Comparison of ENCODE assay signal across 1 cellular context in genomic region chr16:88543230-88543813, GRCh38.
TF ChIP-seq lines count a peak whose summit lies in the region.

No MANE protein-coding gene starts in this region.

TF ChIP-seq in K562, 482 proteins besides CTCF, POLR2A, EP300 and RAD21 (continued from another document):
- TF ChIP-seq KDM2B (CRISPR knock-in tag; IDR thresholded peaks at IDR 0.05) (no peak), KLF16 (IDR thresholded peaks at IDR 0.05) (no peak), HNRNPK (IDR thresholded peaks at IDR 0.05; ENCODE audit: low read depth, low read length, poor library complexity, severe bottlenecking) (no peak), E2F8 (IDR thresholded peaks at IDR 0.05; ENCODE audit: low read depth, partially characterized antibody) (no peak), NFATC3 (IDR thresholded peaks at IDR 0.05) (0 out of 2 replicates have a peak, but pooled peaks have one; percentile 45), ZNF3 (CRISPR knock-in tag; IDR thresholded peaks at IDR 0.05) (no peak), HLTF (IDR thresholded peaks at IDR 0.05) (0 out of 2 replicates have a peak, but pooled peaks have one; percentile 23), SP2 (IDR thresholded peaks at IDR 0.05; ENCODE audit: extremely low read depth, low read depth, low read length, poor library complexity, severe bottlenecking) (no peak), KDM1A (IDR thresholded peaks at IDR 0.05) (0 out of 4 replicates have a peak, but pooled peaks have one; percentile 9 to 31), ZNF740 (CRISPR knock-in tag; IDR thresholded peaks at IDR 0.05) (no peak), ZNF740 (tag; IDR thresholded peaks at IDR 0.05) (no peak), AFF1 (IDR thresholded peaks at IDR 0.05; ENCODE audit: low read depth in 1 of 2, partially characterized antibody in 2 of 2) (peak in 1 of 2 experiments; percentile 46), BRD9 (IDR thresholded peaks at IDR 0.05; ENCODE audit: low read depth, partially characterized antibody) (no peak), NFE2L1 (tag; IDR thresholded peaks at IDR 0.05; ENCODE audit: borderline replicate concordance, low read depth) (no peak), CTBP1 (IDR thresholded peaks at IDR 0.05; ENCODE audit: borderline replicate concordance) (0 out of 2 replicates have a peak, but pooled peaks have one; percentile 6), POLR2H (tag; IDR thresholded peaks at IDR 0.05; ENCODE audit: low read depth) (no peak), SNRNP70 (optimal IDR thresholded peaks at IDR 0.05; ENCODE audit: low read depth, low read length) (no peak), RFX7 (CRISPR knock-in tag; IDR thresholded peaks at IDR 0.05) (no peak), HEY1 (CRISPR knock-in tag; IDR thresholded peaks at IDR 0.05; ENCODE audit: borderline replicate concordance) (no peak), ARID4B (CRISPR knock-in tag; IDR thresholded peaks at IDR 0.05) (no peak), LCOR (CRISPR knock-in tag; IDR thresholded peaks at IDR 0.05) (no peak), SMAD4 (CRISPR knock-in tag; conservative IDR thresholded peaks at IDR 0.05) (no peak), HINFP (tag; conservative IDR thresholded peaks at IDR 0.05; ENCODE audit: low read depth) (no peak), HIVEP1 (CRISPR knock-in tag; IDR thresholded peaks at IDR 0.05) (no peak), MEF2D (tag; conservative IDR thresholded peaks at IDR 0.05; ENCODE audit: low read depth) (no peak), TCFL5 (CRISPR knock-in tag; conservative IDR thresholded peaks at IDR 0.05) (no peak), ZNF780A (CRISPR knock-in tag; IDR thresholded peaks at IDR 0.05) (no peak), GTF2E2 (tag; IDR thresholded peaks at IDR 0.05) (no peak), THRAP3 (IDR thresholded peaks at IDR 0.05; ENCODE audit: borderline replicate concordance) (no peak), PKNOX1 (IDR thresholded peaks at IDR 0.05) (no peak), FOXJ3 (CRISPR knock-in tag; IDR thresholded peaks at IDR 0.05) (no peak), ATF6 (CRISPR knock-in tag; IDR thresholded peaks at IDR 0.05) (no peak), CSDE1 (IDR thresholded peaks at IDR 0.05) (0 out of 4 replicates have a peak, but pooled peaks of 1 of the 2 experiments have one; percentile 13), NR2F6 (CRISPR knock-in tag; IDR thresholded peaks at IDR 0.05) (no peak)
- TF ChIP-seq, protein P1, sequence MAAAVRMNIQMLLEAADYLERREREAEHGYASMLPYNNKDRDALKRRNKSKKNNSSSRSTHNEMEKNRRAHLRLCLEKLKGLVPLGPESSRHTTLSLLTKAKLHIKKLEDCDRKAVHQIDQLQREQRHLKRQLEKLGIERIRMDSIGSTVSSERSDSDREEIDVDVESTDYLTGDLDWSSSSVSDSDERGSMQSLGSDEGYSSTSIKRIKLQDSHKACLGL (CRISPR knock-in tag; IDR thresholded peaks at IDR 0.05; ENCODE audit: borderline replicate concordance, poor library complexity, severe bottlenecking) = no peak
